7 cellular contexts compared by ENCODE assay signal in genomic region chr3:55488398-55489055, GRCh38. TPM values are rescaled to one million over a fixed set of nuclear protein-coding genes. Genes with fewer than 3 reads are reported as not detected.
DNase-seq lines count a peak whose midpoint lies in the region; ATAC-seq and TF ChIP-seq lines count a peak whose summit lies in the region.

No MANE protein-coding gene starts in this region.

- in situ Hi-C loops in brain microvascular endothelial cell (cut with HindIII; ENCODE audit: low pct_ligation_motif_present, low sequenced_read_pairs) = loop anchor here (25.0 kb wide), 4 partner anchors 224 to 626 kb away; no protein-coding TSS in a partner anchor

- ATAC-seq in HG03108 (IDR thresholded peaks at IDR 0.05; ENCODE audit: unreplicated experiment) = no peak

- no peak overlapping the region for H3K27ac ChIP-seq in brain microvascular endothelial cell
- H3K27ac ChIP-seq in iPS-18a (ENCODE audit: low read length) = no peak overlapping the region

- H3K9ac ChIP-seq in iPS-18a (ENCODE audit: low read length) (no peak overlapping the region), skeletal muscle satellite cell (ENCODE audit: low read depth, low read length) (peak overlapping the region; percentile 95)

- H3K4me3 ChIP-seq in GM12864 (ENCODE audit: low read depth, low read length) = peak overlapping the region; percentile 76
- H3K4me3 ChIP-seq in brain microvascular endothelial cell (ENCODE audit: low read depth, low read length) = peak overlapping the region; percentile 90
- H3K4me3 ChIP-seq in iPS-18a (ENCODE audit: low read length) = peak overlapping the region; percentile 88
- peak overlapping the region; percentile 76 for H3K4me3 ChIP-seq in skeletal muscle satellite cell (ENCODE audit: low read length)

- peaks cover 18% of the 10 kb centered on the region for H3K4me1 ChIP-seq in iPS-18a (ENCODE audit: control insufficient read depth, low read depth, low read length)
- peaks cover 45% of the 10 kb centered on the region for H3K4me1 ChIP-seq in skeletal muscle satellite cell (ENCODE audit: control insufficient read depth, insufficient read depth, low read length)

- no peaks in the 10 kb centered on the region for H3K9me3 ChIP-seq in iPS-18a (ENCODE audit: control insufficient read depth, low read depth, low read length)
- no peaks in the 10 kb centered on the region for H3K9me3 ChIP-seq in skeletal muscle satellite cell (replicated peaks; ENCODE audit: low read length)

- DNase-seq in GM12864 (ENCODE audit: low read depth) (peak; percentile 41), LoVo (ENCODE audit: low spot score) (peak; percentile 36), brain microvascular endothelial cell (peak; percentile 49), SIG-M5 (lab: John Stamatoyannopoulos, UW) (no peak)

- no peak for TF ChIP-seq CTCF in GM12864 (IDR thresholded peaks at IDR 0.05; ENCODE audit: low read depth, low read length, missing control alignments)
- TF ChIP-seq CTCF in brain microvascular endothelial cell (IDR thresholded peaks at IDR 0.05; ENCODE audit: low read depth, low read length, missing control alignments) = no peak

- peak overlapping the region; percentile 96 for H3K4me2 ChIP-seq in skeletal muscle satellite cell (ENCODE audit: low read length)

- no peaks in the 10 kb centered on the region for H3K27me3 ChIP-seq in brain microvascular endothelial cell (replicated peaks)
- H3K27me3 ChIP-seq in iPS-18a (ENCODE audit: control insufficient read depth, insufficient read depth, low read length) = peaks cover 89% of the 10 kb centered on the region
- no peaks in the 10 kb centered on the region for H3K27me3 ChIP-seq in skeletal muscle satellite cell (ENCODE audit: control insufficient read depth, insufficient read depth, low read length)

- H3K36me3 ChIP-seq in brain microvascular endothelial cell (replicated peaks) = no peaks in the 10 kb centered on the region
- no peaks in the 10 kb centered on the region for H3K36me3 ChIP-seq in iPS-18a (ENCODE audit: control insufficient read depth, low read depth, low read length)
- H3K36me3 ChIP-seq in skeletal muscle satellite cell (ENCODE audit: insufficient read depth, low read length) = peaks cover 8% of the 10 kb centered on the region

RNA-seq across cellular contexts. Expression of gene WNT5A, which starts 1.4 kb away (rescaled TPM):
- total RNA-seq in skeletal muscle satellite cell (2012; rRNA removed) = 84.9 and 197 TPM in 2 replicates
